Comparison of ENCODE assay signal across 9 cellular contexts in the genomic region with DNA sequence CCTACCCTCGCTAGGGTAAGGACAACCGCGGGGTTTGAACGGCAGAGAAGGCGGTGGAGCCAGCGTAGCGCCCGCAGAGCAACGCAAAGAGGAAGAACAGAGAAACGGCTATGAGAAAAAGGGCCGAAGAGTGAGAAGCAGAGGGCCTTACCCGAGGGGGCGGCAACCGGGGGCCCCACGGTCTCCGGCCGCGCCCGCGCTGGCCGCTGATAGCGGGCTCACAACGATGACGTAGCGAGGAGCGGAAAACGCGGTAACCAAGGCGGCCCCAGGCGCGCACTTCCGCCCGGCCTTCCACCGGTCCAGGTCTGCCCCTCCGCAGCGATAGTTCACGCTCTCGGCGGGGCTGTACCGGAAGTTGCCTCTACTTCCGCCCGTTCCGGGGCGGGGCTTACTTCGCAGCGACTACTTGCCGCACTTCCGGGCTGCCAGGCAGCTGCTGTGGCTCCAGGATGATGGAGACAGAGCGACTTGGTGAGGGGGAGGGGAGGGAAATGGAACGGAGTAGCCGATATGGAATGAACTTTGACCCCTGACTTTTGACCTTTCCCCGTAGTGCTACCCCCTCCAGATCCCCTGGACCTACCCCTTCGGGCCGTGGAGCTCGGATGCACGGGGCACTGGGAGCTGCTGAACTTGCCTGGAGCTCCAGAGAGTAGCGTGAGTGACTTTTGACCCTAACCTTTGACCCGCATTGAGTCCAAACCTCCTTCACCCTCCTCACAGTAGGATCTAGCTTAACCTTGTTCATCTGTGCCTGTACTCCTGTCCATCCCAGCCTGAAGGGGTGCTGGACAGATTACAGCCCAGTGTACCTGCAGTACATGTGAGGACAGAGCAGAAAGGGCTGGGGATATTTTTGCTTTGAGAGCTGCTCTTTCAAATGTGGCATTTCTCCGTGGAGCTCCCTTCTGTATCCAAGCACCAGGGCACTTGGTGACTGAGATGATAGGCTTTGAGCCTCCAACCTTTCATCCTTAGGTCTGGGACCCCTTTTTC. TPM values are rescaled to one million over a fixed set of nuclear protein-coding genes. Genes with fewer than 3 reads are reported as not detected.
DNase-seq lines count a peak whose midpoint lies in the region; ATAC-seq, FAIRE-seq and TF ChIP-seq lines count a peak whose summit lies in the region.
"Had no signal": no experiment of that assay in that cellular context is flagged by ENCODE, and none has a peak within 500 bp of the region (broad histone marks: within the 10 kb centered on the region; RNA-seq: fewer than 3 reads in every experiment).

A gene with protein sequence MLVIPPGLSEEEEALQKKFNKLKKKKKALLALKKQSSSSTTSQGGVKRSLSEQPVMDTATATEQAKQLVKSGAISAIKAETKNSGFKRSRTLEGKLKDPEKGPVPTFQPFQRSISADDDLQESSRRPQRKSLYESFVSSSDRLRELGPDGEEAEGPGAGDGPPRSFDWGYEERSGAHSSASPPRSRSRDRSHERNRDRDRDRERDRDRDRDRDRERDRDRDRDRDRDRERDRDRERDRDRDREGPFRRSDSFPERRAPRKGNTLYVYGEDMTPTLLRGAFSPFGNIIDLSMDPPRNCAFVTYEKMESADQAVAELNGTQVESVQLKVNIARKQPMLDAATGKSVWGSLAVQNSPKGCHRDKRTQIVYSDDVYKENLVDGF (minus strand): TSS at position 231 of the 999 bp plus-strand sequence. CDS start 525 bp downstream, outside the sequence.
A gene (plus strand): TSS at position 435 of the 999 bp plus-strand sequence. CDS start 18 bp downstream, at position 453.

- DNase-seq in AG20443 (ENCODE audit: low spot score) (peak; percentile 99), NCI-H510A (lab: John Stamatoyannopoulos, UW) (peak; percentile 98), cerebellum (ENCODE audit: low spot score) (peak; percentile 100), kidney (peak; percentile 100)
- peak; percentile 98 for DNase-seq in activated CD4-positive, alpha-beta T cell treated with anti-CD3 and anti-CD28 coated beads for 1 hour
- DNase-seq in stimulated activated CD4-positive, alpha-beta T cell treated with anti-CD3 and anti-CD28 coated beads, Interleukin-15, amount 100 ng/mL, for 24 hours: peak; percentile 98

- TF ChIP-seq POLR2A in GM19099 (IDR thresholded peaks at IDR 0.05; ENCODE audit: extremely low read depth, insufficient read length, low read depth): peak; percentile 87

- peak; percentile 96 for ATAC-seq in HG03432 (IDR thresholded peaks at IDR 0.05; ENCODE audit: unreplicated experiment)

- peak within 1 kb of the TSS; percentile 87 to 89 for H3K27ac ChIP-seq in kidney (ENCODE audit: low read depth in 2 of 2, low read length in 2 of 2)

- intact Hi-C loops in kidney (cut with DNase I): no loop called here

- H3K36me3 ChIP-seq in kidney (ENCODE audit: control insufficient read depth in 1 of 2, insufficient read depth in 2 of 2, low read length in 2 of 2): peaks cover 39 to 58% of the 10 kb centered on the region in 2 donors

- peak within 1 kb of the TSS; percentile 85 to 96 for H3K9ac ChIP-seq in kidney (ENCODE audit: low read length in 2 of 2)

- peak; percentile 88 for FAIRE-seq in kidney (lab: Jason Lieb, UNC)
- FAIRE-seq: islet of Langerhans had no signal

- peak within 1 kb of the TSS; percentile 97 to 99 for H3K4me3 ChIP-seq in kidney (ENCODE audit: low read length in 2 of 2)

- no peaks in the 10 kb centered on the region for H3K9me3 ChIP-seq in kidney (ENCODE audit: control insufficient read depth in 1 of 2, low read length in 2 of 2)

- TF ChIP-seq CTCF in kidney (IDR thresholded peaks at IDR 0.05; ENCODE audit: borderline replicate concordance, extremely low read depth, insufficient read depth): no peak

- peaks cover 13 to 16% of the 10 kb centered on the region in 2 donors for H3K4me1 ChIP-seq in kidney (ENCODE audit: control insufficient read depth in 1 of 2, insufficient read depth in 1 of 2, low read depth in 1 of 2, low read length in 2 of 2)

RNA-seq across cellular contexts. Expression of the first gene that starts in this region (rescaled TPM):
- 25.6 TPM for total RNA-seq in cerebellum
- total RNA-seq in kidney: 62.0 TPM
- 83.0 TPM for polyA plus RNA-seq in kidney (ENCODE audit: insufficient read depth, low read depth, low replicate concordance)

RNA-seq across cellular contexts. Expression of the second gene that starts in this region (rescaled TPM):
- total RNA-seq in cerebellum: 37.8 TPM
- total RNA-seq in kidney: 67.8 TPM
- polyA plus RNA-seq in kidney (ENCODE audit: insufficient read depth, low read depth, low replicate concordance): 55.0 TPM

Comparison
In these comparisons a context has a peak if more than half of its experiments do, and no peak if none do; other contexts are left out.
1. Peak in every context shown above with its lines: DNase-seq, ATAC-seq, H3K4me3 ChIP-seq and H3K27ac ChIP-seq.